ENCODE assay signal across 12 cellular contexts in genomic region chr21:27582246-27582945, GRCh38.
"Had no signal": no experiment of that assay in that cellular context is flagged by ENCODE, and none has a peak within 500 bp of the region (broad histone marks: within the 10 kb centered on the region; RNA-seq: fewer than 3 reads in every experiment).

No MANE protein-coding gene starts in this region.

- H3K9me3 ChIP-seq: right atrium auricular region had no signal

- H3K36me3 ChIP-seq: right atrium auricular region had no signal

- ATAC-seq: activated CD8-positive, alpha-beta T cell treated with anti-CD3 and anti-CD28 coated beads for 36 hours; activated T-cell treated with anti-CD3 and anti-CD28 coated beads, Interleukin-2, amount 50 U/mL, for 4 hours; left ventricle myocardium superior had no signal

- H3K27me3 ChIP-seq: right atrium auricular region had no signal

- H3K4me1 ChIP-seq: right atrium auricular region had no signal

- H3K27ac ChIP-seq: right atrium auricular region had no signal

- DNase-seq: activated B cell treated with CpG ODN at 0.5 μM for 24 hours; activated CD4-positive, alpha-beta T cell treated with anti-CD3 and anti-CD28 coated beads for 48 hours; activated CD8-positive, alpha-beta T cell treated with anti-CD3 and anti-CD28 coated beads for 36 hours; activated effector memory CD4-positive, alpha-beta T cell treated with anti-CD3 and anti-CD28 coated beads, Interleukin-2, amount 50 U/mL, for 16 hours; activated T-cell treated with anti-CD3 and anti-CD28 coated beads, Interleukin-2, amount 50 U/mL, for 4 hours; amniotic stem cell; effector memory CD4-positive, alpha-beta T cell; hippocampal formation; left ventricle myocardium superior; mesendoderm; nucleus accumbens had no signal

- H3K4me3 ChIP-seq: right atrium auricular region had no signal
